9 cellular contexts compared by ENCODE assay signal in genomic region chr6:64520050-64520449, GRCh38.
DNase-seq lines count a peak whose midpoint lies in the region; ATAC-seq and TF ChIP-seq lines count a peak whose summit lies in the region.
"Had no signal": no experiment of that assay in that cellular context is flagged by ENCODE, and none has a peak within 500 bp of the region (broad histone marks: within the 10 kb centered on the region; RNA-seq: fewer than 3 reads in every experiment).

No MANE protein-coding gene starts in this region.

- no peaks in the 10 kb centered on the region for H3K36me3 Mint-ChIP-seq in activated CD8-positive, alpha-beta T cell treated with anti-CD3 and anti-CD28 coated beads, Interleukin-2, amount 10 ng/mL, durations not matched to agents 7 days and 5 days (ENCODE audit: low read depth)
- no peaks in the 10 kb centered on the region for H3K36me3 Mint-ChIP-seq in T-cell

- in situ Hi-C loops in SK-MEL-5 (cut with HindIII; ENCODE audit: low pct_unique_long_range_greater_than_20kb, low sequenced_read_pairs): no loop called here

- peaks cover 13% of the 10 kb centered on the region for H3K9me3 Mint-ChIP-seq in activated CD8-positive, alpha-beta T cell treated with anti-CD3 and anti-CD28 coated beads, Interleukin-2, amount 10 ng/mL, durations not matched to agents 7 days and 5 days (ENCODE audit: insufficient read depth)
- peaks cover 9 to 41% (median 10%) of the 10 kb centered on the region in 3 donors for H3K9me3 Mint-ChIP-seq in T-cell

- no peaks in the 10 kb centered on the region for H3K4me1 Mint-ChIP-seq in activated CD8-positive, alpha-beta T cell treated with anti-CD3 and anti-CD28 coated beads, Interleukin-2, amount 10 ng/mL, durations not matched to agents 7 days and 5 days (ENCODE audit: low read depth)
- H3K4me1 Mint-ChIP-seq in T-cell: no peaks in the 10 kb centered on the region

- no peaks in the 10 kb centered on the region for H3K27me3 Mint-ChIP-seq in activated CD8-positive, alpha-beta T cell treated with anti-CD3 and anti-CD28 coated beads, Interleukin-2, amount 10 ng/mL, durations not matched to agents 7 days and 5 days (ENCODE audit: low read depth)
- no peaks in the 10 kb centered on the region for H3K27me3 Mint-ChIP-seq in T-cell

- DNase-seq in GM10266 (ENCODE audit: extremely low spot score) (peak; percentile 13), SK-MEL-5 (ENCODE audit: low read depth, low spot score) (peak; percentile 1), kidney glomerular epithelial cell (lab: John Stamatoyannopoulos, UW) (peak; percentile 91), T-cell (no peak)
- DNase-seq in activated CD8-positive, alpha-beta T cell treated with anti-CD3 and anti-CD28 coated beads, Interleukin-2, amount 10 ng/mL, durations not matched to agents 7 days and 5 days: no peak
- DNase-seq in activated CD4-positive, CD25-positive, alpha-beta regulatory T cell (lab: John Stamatoyannopoulos, UW): no peak
- DNase-seq in activated CD4-positive, alpha-beta T cell treated with anti-CD3 and anti-CD28 coated beads for 48 hours: no peak
- DNase-seq: SHP77 treated with DMSO at 0.1 percent for 48 hours had no signal

- CTCF ChIA-PET in activated CD8-positive, alpha-beta T cell treated with anti-CD3 and anti-CD28 coated beads, Interleukin-2, amount 10 ng/mL, durations not matched to agents 7 days and 5 days (lab: Charles Lee): no interaction called here
- CTCF ChIA-PET in T-cell (lab: Charles Lee): no interaction called here

- POLR2A ChIA-PET in activated CD8-positive, alpha-beta T cell treated with anti-CD3 and anti-CD28 coated beads, Interleukin-2, amount 10 ng/mL, durations not matched to agents 7 days and 5 days (lab: Charles Lee): no interaction called here
- POLR2A ChIA-PET in T-cell (lab: Charles Lee): no interaction called here

- H3K4me3 Mint-ChIP-seq in activated CD8-positive, alpha-beta T cell treated with anti-CD3 and anti-CD28 coated beads, Interleukin-2, amount 10 ng/mL, durations not matched to agents 7 days and 5 days: no peak overlapping the region
- H3K4me3 Mint-ChIP-seq in T-cell: no peak overlapping the region

- H3K27ac Mint-ChIP-seq in activated CD8-positive, alpha-beta T cell treated with anti-CD3 and anti-CD28 coated beads, Interleukin-2, amount 10 ng/mL, durations not matched to agents 7 days and 5 days: no peak overlapping the region
- no peak overlapping the region for H3K27ac Mint-ChIP-seq in T-cell

- TF ChIP-seq CTCF in GM10266 (IDR thresholded peaks at IDR 0.05; ENCODE audit: control insufficient read depth, insufficient read depth, low read depth, missing control alignments): no peak

- ATAC-seq in HG02981 (IDR thresholded peaks at IDR 0.05; ENCODE audit: unreplicated experiment) (peak; percentile 80), T-cell (replicated peaks in 1 of 4) (no peak)
- ATAC-seq in activated CD8-positive, alpha-beta T cell treated with anti-CD3 and anti-CD28 coated beads, Interleukin-2, amount 10 ng/mL, durations not matched to agents 7 days and 5 days: no peak

Comparison
In these comparisons a context has a peak if more than half of its experiments do, and no peak if none do; other contexts are left out.
1. DNase-seq: peak in GM10266 (single experiment), SK-MEL-5 (single experiment) and kidney glomerular epithelial cell (single experiment); none in activated CD8-positive, alpha-beta T cell treated with anti-CD3 and anti-CD28 coated beads, Interleukin-2, amount 10 ng/mL, durations not matched to agents 7 days and 5 days (single experiment), activated CD4-positive, CD25-positive, alpha-beta regulatory T cell (0 of 4), activated CD4-positive, alpha-beta T cell treated with anti-CD3 and anti-CD28 coated beads for 48 hours (single experiment) and T-cell (0 of 34).